Comparison of ENCODE assay signal across 8 cellular contexts in genomic region chr1:207321790-207322530, GRCh38. TPM values are rescaled to one million over a fixed set of nuclear protein-coding genes. Genes with fewer than 3 reads are reported as not detected.
DNase-seq lines count a peak whose midpoint lies in the region; ATAC-seq, FAIRE-seq and TF ChIP-seq lines count a peak whose summit lies in the region.

No MANE protein-coding gene starts in this region.

- H3K27me3 ChIP-seq in DND-41 (ENCODE audit: insufficient read depth, low read length, poor library complexity) = peaks cover 30% of the 10 kb centered on the region
- no peaks in the 10 kb centered on the region for H3K27me3 ChIP-seq in HAP-1 (ENCODE audit: low read depth)
- no peaks in the 10 kb centered on the region for H3K27me3 ChIP-seq in dorsolateral prefrontal cortex
- no peaks in the 10 kb centered on the region for H3K27me3 ChIP-seq in mesenchymal stem cell (ENCODE audit: control insufficient read depth in 1 of 2, insufficient read depth in 1 of 2, low read length in 2 of 2)

- H4K91ac ChIP-seq in mesenchymal stem cell (ENCODE audit: low read length) = peak overlapping the region; percentile 83

- no peaks in the 10 kb centered on the region for H3K79me1 ChIP-seq in mesenchymal stem cell (replicated peaks; ENCODE audit: low read length, poor library complexity, severe bottlenecking)

- H3K27ac ChIP-seq in DND-41 (ENCODE audit: low read length) = peak overlapping the region; percentile 17; the same call in 1 of the 2 replicates
- peak overlapping the region; percentile 35 to 98 (median 92) for H3K27ac ChIP-seq in dorsolateral prefrontal cortex
- peak overlapping the region; percentile 4 for H3K27ac ChIP-seq in mesenchymal stem cell (ENCODE audit: low read length, poor library complexity, severe bottlenecking)

- in situ Hi-C loops in HAP-1 (cut with MboI; ENCODE audit: low sequenced_read_pairs) = no loop called here

- H3K79me2 ChIP-seq in DND-41 (ENCODE audit: insufficient read depth, low read length) = no peaks in the 10 kb centered on the region

- H3K9ac ChIP-seq in DND-41 (ENCODE audit: low read depth, low read length) (peak overlapping the region; percentile 64), mesenchymal stem cell (ENCODE audit: low read length) (peak overlapping the region; percentile 92)

- H3K4me1 ChIP-seq in DND-41 (ENCODE audit: insufficient read depth, low read length) = peaks cover 20% of the 10 kb centered on the region
- peaks cover 8% of the 10 kb centered on the region for H3K4me1 ChIP-seq in HAP-1
- H3K4me1 ChIP-seq in mesenchymal stem cell (ENCODE audit: control insufficient read depth, insufficient read depth, low read depth, low read length) = no peaks in the 10 kb centered on the region

- H3K4me3 ChIP-seq in DND-41 (ENCODE audit: low read depth in 1 of 2, low read length in 2 of 2) = peak overlapping the region; percentile 21 to 62
- peak overlapping the region; percentile 75 for H3K4me3 ChIP-seq in HAP-1
- peak overlapping the region; percentile 57 to 98 (median 88) for H3K4me3 ChIP-seq in dorsolateral prefrontal cortex
- peak overlapping the region; percentile 83 to 88 for H3K4me3 ChIP-seq in mesenchymal stem cell (ENCODE audit: insufficient read depth in 1 of 2, low read depth in 1 of 2, low read length in 2 of 2)

- H2BK5ac ChIP-seq in mesenchymal stem cell (ENCODE audit: low read depth, low read length, poor library complexity, severe bottlenecking) = peak overlapping the region; percentile 59

- H3K14ac ChIP-seq in mesenchymal stem cell (ENCODE audit: low read length in 2 of 2) = peak overlapping the region in 1 of 2 experiments; percentile 95

- peak overlapping the region; percentile 31 to 79 for H3K18ac ChIP-seq in mesenchymal stem cell (ENCODE audit: low read depth in 1 of 2, low read length in 2 of 2)

- WGBS in mesenchymal stem cell = 5% methylated on average over 36 of the region's 36 CpGs

- H3K9me3 ChIP-seq in DND-41 (ENCODE audit: insufficient read depth, low read length, severe bottlenecking) (no peaks in the 10 kb centered on the region), HAP-1 (no peaks in the 10 kb centered on the region), mesenchymal stem cell (ENCODE audit: control insufficient read depth, low read length) (no peaks in the 10 kb centered on the region)

- H3K23ac ChIP-seq in mesenchymal stem cell (ENCODE audit: low read length in 2 of 2) = no peak overlapping the region

- peak overlapping the region; percentile 68 for H2AFZ ChIP-seq in DND-41 (ENCODE audit: low read depth, low read length)
- peak overlapping the region; percentile 43 for H2AFZ ChIP-seq in mesenchymal stem cell (ENCODE audit: low read depth, low read length)

- DNase-seq in DND-41 = no peak
- DNase-seq in HAP-1 (ENCODE audit: low spot score in 2 of 2) = no peak
- DNase-seq in RPMI7951 (ENCODE audit: low read depth) = peak; percentile 11
- peak in 4 of 10 donors; percentile 19 to 58 (median 33) for DNase-seq in dorsolateral prefrontal cortex
- peak; percentile 14 for DNase-seq in mesenchymal stem cell
- peak; percentile 4 for DNase-seq in urothelium cell line (ENCODE audit: low spot score)
- no peak for DNase-seq in NCI-H1436 (lab: John Stamatoyannopoulos, UW)

- ATAC-seq in DND-41 (ENCODE audit: insufficient read depth, low read depth) (no peak), HG02610 (IDR thresholded peaks at IDR 0.05; ENCODE audit: unreplicated experiment) (no peak)

- H3K36me3 ChIP-seq in DND-41 (ENCODE audit: insufficient read depth, low read length) (no peaks in the 10 kb centered on the region), HAP-1 (replicated peaks) (peaks cover 29% of the 10 kb centered on the region), mesenchymal stem cell (ENCODE audit: control insufficient read depth in 1 of 2, insufficient read depth in 2 of 2, low read depth in 1 of 2, low read length in 2 of 2) (peaks cover 0 to 38% of the 10 kb centered on the region in 2 experiments)

- peak overlapping the region; percentile 85 for H2BK120ac ChIP-seq in mesenchymal stem cell (ENCODE audit: low read depth, low read length)

- H4K20me1 ChIP-seq in DND-41 (ENCODE audit: insufficient read depth, low read length) = no peaks in the 10 kb centered on the region

- H2BK12ac ChIP-seq in mesenchymal stem cell (ENCODE audit: low read length in 2 of 2) = peak overlapping the region; percentile 38 to 39

- peak overlapping the region; percentile 22 to 94 for H3K4ac ChIP-seq in mesenchymal stem cell (ENCODE audit: low read depth in 1 of 2, low read length in 2 of 2)

- intact Hi-C loops in dorsolateral prefrontal cortex (cut with DNase I) = loop anchor here (2.0 to 5.0 kb wide), 3 partner anchors 75 to 270 kb away; partner anchors contain the start of genes PFKFB2 (in 1 of the 2) and YOD1 (in 1 of the 2)

- no peak overlapping the region for H2AK5ac ChIP-seq in mesenchymal stem cell (ENCODE audit: low read length, severe bottlenecking)

- peak overlapping the region; percentile 100 for H2BK15ac ChIP-seq in mesenchymal stem cell (ENCODE audit: low read depth, poor library complexity, severe bottlenecking)

- TF ChIP-seq CTCF in DND-41 (IDR thresholded peaks at IDR 0.05; ENCODE audit: borderline replicate concordance, extremely low read depth, low read length, poor library complexity, severe bottlenecking) (no peak), dorsolateral prefrontal cortex (IDR thresholded peaks at IDR 0.05 in 54 of 56, conservative IDR thresholded peaks at IDR 0.05 in 2 of 56; ENCODE audit: low read depth in 1 of 56, partially characterized antibody in 56 of 56) (no peak)

- H4K8ac ChIP-seq in mesenchymal stem cell (ENCODE audit: low read length) = peak overlapping the region; percentile 85

- H3K4me2 ChIP-seq in DND-41 (ENCODE audit: insufficient read depth, low read length) (peak overlapping the region; percentile 89), mesenchymal stem cell (ENCODE audit: low read length, poor library complexity, severe bottlenecking) (peak overlapping the region; percentile 80)

- FAIRE-seq in urothelium cell line (lab: Jason Lieb, UNC) = no peak

RNA-seq across cellular contexts. Expression of gene CD55, which starts 0.5 kb away (rescaled TPM):
- 17.0 and 20.9 TPM in 2 replicates for total RNA-seq in RPMI7951 (2014; rRNA removed; shearing (Covaris generic))
- 10 to 100 TPM; 11.7 to 83.5 (median 35.7) TPM for total RNA-seq in dorsolateral prefrontal cortex
- polyA plus RNA-seq in mesenchymal stem cell (2013, experiment 1 of 2) = 11.8 TPM
- 12.3 TPM for polyA plus RNA-seq in mesenchymal stem cell (2013, experiment 2 of 2)

Comparison
In these comparisons a context has a peak if more than half of its experiments do, and no peak if none do; other contexts are left out.
1. DNase-seq: peak in RPMI7951 (single experiment), mesenchymal stem cell (single experiment) and urothelium cell line (single experiment); none in DND-41 (single experiment), HAP-1 (0 of 2) and NCI-H1436 (single experiment).
2. H3K27ac ChIP-seq: peak in every context shown above with its lines; median percentile 92 in dorsolateral prefrontal cortex; 17 in DND-41; 4 in mesenchymal stem cell.
3. Peak in every context shown above with its lines, with median percentiles within 50 percentile points of each other: H3K4me3 ChIP-seq.